In the genomic region with DNA sequence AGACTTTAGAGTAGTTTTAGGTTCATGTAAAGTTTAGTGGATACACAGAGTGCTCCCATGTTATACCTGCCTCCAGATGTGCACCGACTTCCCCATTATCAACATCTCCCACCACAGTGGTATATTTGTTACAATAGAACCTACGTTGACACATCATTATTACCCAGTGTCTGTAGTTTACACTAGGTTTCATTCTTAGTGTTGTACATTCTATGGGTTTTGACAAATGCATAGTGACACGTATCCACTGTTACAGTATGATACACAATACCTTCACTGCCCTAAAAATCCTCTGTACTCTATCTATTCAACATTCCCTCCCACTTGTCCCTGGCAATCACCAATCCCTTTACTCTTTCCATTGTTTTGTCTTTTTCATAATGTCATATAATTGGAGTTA, we compare ENCODE assay signal across 7 cellular contexts. TPM values are rescaled to one million over a fixed set of nuclear protein-coding genes. Genes with fewer than 3 reads are reported as not detected.
"Had no signal": no experiment of that assay in that cellular context is flagged by ENCODE, and none has a peak within 500 bp of the region (broad histone marks: within the 10 kb centered on the region; RNA-seq: fewer than 3 reads in every experiment).

No MANE protein-coding gene starts in this region.

- ATAC-seq: HepG2, K562 had no signal

- H3K9me3 Mint-ChIP-seq: IgD-negative memory B cell had no signal

- DNase-seq: IMR-90, KBM-7, KG1 had no signal

- H3K27ac Mint-ChIP-seq: IgD-negative memory B cell had no signal

- H3K4me3 Mint-ChIP-seq: IgD-negative memory B cell had no signal

RNA-seq across cellular contexts. Expression of a gene that starts 34.3 kb away (rescaled TPM):
- total RNA-seq: HepG2, HT-29, IMR-90, K562 had no signal
